In genomic region chr14:96260341-96260821, GRCh38 we compare ENCODE assay signal across 15 cellular contexts.
DNase-seq lines count a peak whose midpoint lies in the region; ATAC-seq and TF ChIP-seq lines count a peak whose summit lies in the region.
"Had no signal": no experiment of that assay in that cellular context is flagged by ENCODE, and none has a peak within 500 bp of the region (broad histone marks: within the 10 kb centered on the region; RNA-seq: fewer than 3 reads in every experiment).

No MANE protein-coding gene starts in this region.

- H3K4me3 ChIP-seq in AG09309 (ENCODE audit: control insufficient read depth, low read depth, low read length), result no peak overlapping the region
- H3K4me3 ChIP-seq in WI38 (ENCODE audit: low read depth, low read length), result peak overlapping the region; percentile 15; the same call in 1 of the 2 replicates

- TF ChIP-seq CTCF in AG09309 (IDR thresholded peaks at IDR 0.05; ENCODE audit: control insufficient read depth, insufficient read depth, low read depth, low read length, missing control alignments), result no peak
- no peak for TF ChIP-seq CTCF in WI38 (IDR thresholded peaks at IDR 0.05; ENCODE audit: low read depth, low read length)

- DNase-seq in AG09309 (ENCODE audit: low read depth) (peak; percentile 84), HCEC 1CT (peak; percentile 84), iris pigment epithelial cell (ENCODE audit: low read depth) (peak; percentile 89), HUDEP-2 (lab: John Stamatoyannopoulos, UW; ENCODE audit: unreplicated experiment in 76 of 76) (no peak), SW 1271 (lab: John Stamatoyannopoulos, UW) (no peak)
- no peak for DNase-seq in stimulated activated CD4-positive, alpha-beta T cell treated with anti-CD3 and anti-CD28 coated beads, Interleukin-1b, Interleukin-23, amount 100 ng/mL, for 48 hours
- DNase-seq: activated naive CD8-positive, alpha-beta T cell treated with anti-CD3 and anti-CD28 coated beads for 36 hours; central memory CD4-positive, alpha-beta T cell; hippocampal formation; left colon; naive thymus-derived CD8-positive, alpha-beta T cell; NCI-H2081 treated with DMSO at 0.1 percent for 48 hours; T-cell had no signal

- ATAC-seq in GM19395 (IDR thresholded peaks at IDR 0.05; ENCODE audit: unreplicated experiment), result no peak
- ATAC-seq: naive thymus-derived CD8-positive, alpha-beta T cell; T-cell had no signal

Comparison
In these comparisons a context has a peak if more than half of its experiments do, and no peak if none do; other contexts are left out.
1. DNase-seq: peak in AG09309 (single experiment), HCEC 1CT (single experiment) and iris pigment epithelial cell (single experiment); none in HUDEP-2 (0 of 76), stimulated activated CD4-positive, alpha-beta T cell treated with anti-CD3 and anti-CD28 coated beads, Interleukin-1b, Interleukin-23, amount 100 ng/mL, for 48 hours (single experiment) and SW 1271 (0 of 2).